ENCODE assay signal across 10 cellular contexts in the genomic region with DNA sequence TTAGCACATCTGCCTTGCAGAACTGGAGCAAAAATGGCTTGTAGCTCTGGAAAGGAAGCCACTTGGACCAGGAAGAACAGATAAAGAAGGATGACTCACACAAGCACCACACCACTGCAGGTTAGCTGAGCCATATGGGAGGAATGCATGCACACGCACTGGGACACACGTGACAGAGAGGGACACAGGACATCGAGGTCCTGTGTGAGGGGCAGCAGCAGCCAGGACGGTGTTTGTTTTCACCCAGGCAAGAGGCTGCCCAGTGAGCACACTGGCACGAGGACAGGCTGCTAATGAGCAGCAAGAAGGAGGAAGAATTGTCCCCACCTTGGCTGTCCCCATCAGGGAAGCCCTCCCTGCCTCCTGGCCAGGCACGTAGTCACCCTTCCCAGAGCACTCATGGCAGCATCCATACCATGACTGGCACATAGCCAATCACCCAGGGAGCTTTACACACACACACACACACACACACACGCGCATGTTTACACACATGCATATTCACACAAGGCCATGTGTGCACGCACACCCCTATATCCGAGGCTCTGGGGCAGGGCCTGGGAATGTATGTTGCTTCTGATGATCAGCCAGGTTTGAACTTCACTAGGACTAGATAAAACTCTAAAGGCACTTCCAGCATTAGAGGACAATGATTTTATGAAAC. TPM values are rescaled to one million over a fixed set of nuclear protein-coding genes. Genes with fewer than 3 reads are reported as not detected.
DNase-seq lines count a peak whose midpoint lies in the region; TF ChIP-seq lines count a peak whose summit lies in the region.
"Had no signal": no experiment of that assay in that cellular context is flagged by ENCODE, and none has a peak within 500 bp of the region (broad histone marks: within the 10 kb centered on the region; RNA-seq: fewer than 3 reads in every experiment).

No MANE protein-coding gene starts in this region.

- no peak for TF ChIP-seq POLR2A in esophagus squamous epithelium (IDR thresholded peaks at IDR 0.05)

- DNase-seq in GM04503 (ENCODE audit: low read depth) (peak; percentile 22), SJSA1 (ENCODE audit: low read depth in 1 of 2, low spot score in 2 of 2) (peak; percentile 47 to 66), esophagus squamous epithelium (lab: John Stamatoyannopoulos, UW) (no peak), renal cortical epithelial cell (ENCODE audit: low read depth) (peak; percentile 49), GM13976 (ENCODE audit: low spot score) (no peak), NCI-H510A (lab: John Stamatoyannopoulos, UW) (no peak), NCI-H2081 treated with DMSO at 0.1 percent for 48 hours (lab: John Stamatoyannopoulos, UW) (no peak), SK-N-DZ (ENCODE audit: low spot score) (no peak)
- DNase-seq: activated naive CD4-positive, alpha-beta T cell treated with Interleukin-2 at 50 U/mL for 16 hours; stimulated activated CD4-positive, alpha-beta T cell treated with anti-CD3 and anti-CD28 coated beads, Interleukin-2, amount 100 ng/mL, for 24 hours had no signal

- TF ChIP-seq CTCF in esophagus squamous epithelium (IDR thresholded peaks at IDR 0.05) (no peak), GM13976 (IDR thresholded peaks at IDR 0.05; ENCODE audit: borderline replicate concordance, control extremely low read depth, extremely low read depth, insufficient read depth, missing control alignments) (no peak)

- WGBS in esophagus squamous epithelium, 2 donors, result 49 to 55% methylated on average over 8 to 10 of the region's 10 CpGs

- H3K4me1 ChIP-seq in SJSA1 (replicated peaks) (peaks cover 51% of the 10 kb centered on the region), esophagus squamous epithelium (peaks cover 9 to 74% (median 11%) of the 10 kb centered on the region in 3 donors)

- H3K27ac ChIP-seq in SJSA1 (peak overlapping the region; percentile 32), esophagus squamous epithelium (peak overlapping the region; percentile 53 to 76 (median 65))

- intact Hi-C loops in esophagus squamous epithelium (cut with DNase I), result no loop called here

- no peak overlapping the region for H3K4me3 ChIP-seq in SJSA1
- no peak overlapping the region for H3K4me3 ChIP-seq in esophagus squamous epithelium

- no peaks in the 10 kb centered on the region for H3K27me3 ChIP-seq in SJSA1 (replicated peaks)
- H3K27me3 ChIP-seq in esophagus squamous epithelium, result no peaks in the 10 kb centered on the region

- in situ Hi-C loops in GM13976 (cut with MboI; ENCODE audit: low sequenced_read_pairs, unreplicated experiment), result no loop called here

- H3K36me3 ChIP-seq in SJSA1 (peaks cover 62% of the 10 kb centered on the region), esophagus squamous epithelium (peaks cover 0 to 46% (median 4%) of the 10 kb centered on the region in 3 donors)

- H3K9me3 ChIP-seq in SJSA1 (replicated peaks), result no peaks in the 10 kb centered on the region
- H3K9me3 ChIP-seq in esophagus squamous epithelium, result no peaks in the 10 kb centered on the region

RNA-seq across cellular contexts. Expression of gene SPTBN5, which starts 24.0 kb away (rescaled TPM):
- total RNA-seq in SJSA1 (2014; rRNA removed; shearing (Covaris generic)), result 0.34 and 0.75 TPM in 2 replicates
- total RNA-seq in esophagus squamous epithelium (1 to 10 TPM; 1.9 to 4.4 (median 3.4) TPM), renal cortical epithelial cell (0.35 and 2.5 TPM in 2 replicates)
- polyA plus RNA-seq in SK-N-DZ (2014; cell fraction: cytosol; rRNA removed), result 0.73 and 0.75 TPM in 2 replicates
- 5.2 and 8.0 TPM in 2 replicates for polyA plus RNA-seq in SK-N-DZ (2014; cell fraction: nucleus; rRNA removed)

RNA-seq across cellular contexts. Expression of gene EHD4, which starts 54.5 kb away (rescaled TPM):
- 22.7 and 26.8 TPM in 2 replicates for total RNA-seq in SJSA1 (2014; rRNA removed; shearing (Covaris generic))
- total RNA-seq in esophagus squamous epithelium, result 10 to 100 TPM; 25.4 to 45.3 (median 27.8) TPM
- total RNA-seq in renal cortical epithelial cell, result 55.9 and 57.1 TPM in 2 replicates
- 2.2 and 2.8 TPM in 2 replicates for polyA plus RNA-seq in SK-N-DZ (2014; cell fraction: cytosol; rRNA removed)
- polyA plus RNA-seq in SK-N-DZ (2014; cell fraction: nucleus; rRNA removed), result 0.62 and 1.1 TPM in 2 replicates

Comparison
In these comparisons a context has a peak if more than half of its experiments do, and no peak if none do; other contexts are left out.
1. DNase-seq: peak in GM04503 (single experiment), SJSA1 (2 of 2) and renal cortical epithelial cell (single experiment); none in esophagus squamous epithelium (single experiment), GM13976 (single experiment), NCI-H510A (single experiment), NCI-H2081 treated with DMSO at 0.1 percent for 48 hours (single experiment) and SK-N-DZ (single experiment).